ENCODE assay signal across 8 cellular contexts in the genomic region with DNA sequence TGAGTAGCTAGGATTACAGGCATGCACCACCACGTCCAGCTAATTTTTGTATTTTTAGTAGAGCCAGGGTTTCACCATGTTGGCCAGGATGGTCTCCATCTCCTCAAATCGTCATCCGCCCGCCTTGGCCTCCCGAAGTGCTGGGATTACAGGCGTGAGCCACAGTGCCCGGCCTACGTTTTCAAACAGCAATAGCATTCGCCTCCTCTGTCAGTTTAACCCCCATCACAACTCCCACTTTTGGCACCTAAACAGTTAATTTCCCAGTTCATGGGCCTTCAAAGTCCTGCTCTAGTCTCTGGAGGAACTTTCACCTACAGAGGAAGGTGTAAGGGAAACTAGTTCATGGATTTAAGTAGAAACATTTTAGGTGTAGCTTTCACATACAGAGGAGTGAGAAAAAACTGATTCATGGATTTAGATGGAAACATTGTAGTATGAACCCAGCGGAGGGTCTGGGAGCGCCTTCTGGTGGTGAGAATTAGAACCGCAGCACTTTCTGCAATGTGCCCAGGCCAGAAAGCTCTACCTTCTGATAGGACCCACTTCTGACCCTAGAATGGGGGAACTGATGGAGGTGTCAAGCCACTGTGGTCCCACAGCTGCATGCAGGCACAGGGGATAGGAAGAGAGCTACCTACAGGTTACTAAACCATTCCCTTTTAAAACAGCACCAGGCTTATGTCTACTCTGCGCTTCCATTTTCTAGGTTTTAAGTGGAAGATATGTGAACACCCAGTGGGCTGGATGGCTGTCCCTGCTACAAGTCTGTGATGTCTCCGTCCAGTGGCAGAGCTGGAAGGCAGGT. TPM values are rescaled to one million over a fixed set of nuclear protein-coding genes. Genes with fewer than 3 reads are reported as not detected.
DNase-seq lines count a peak whose midpoint lies in the region; ATAC-seq and TF ChIP-seq lines count a peak whose summit lies in the region.

No MANE protein-coding gene starts in this region.

- H3K79me2 ChIP-seq in osteoblast (ENCODE audit: insufficient read depth, low read length), result no peaks in the 10 kb centered on the region

- in situ Hi-C loops in Caki2 (cut with HindIII; ENCODE audit: low pct_unique_long_range_greater_than_20kb, low sequenced_read_pairs), result no loop called here

- H3K36me3 ChIP-seq in osteoblast (ENCODE audit: insufficient read depth, low read length), result no peaks in the 10 kb centered on the region
- H3K36me3 ChIP-seq in thyroid gland, result no peaks in the 10 kb centered on the region

- no peak overlapping the region for H3K27ac ChIP-seq in osteoblast (ENCODE audit: low read depth, low read length)
- H3K27ac ChIP-seq in thyroid gland, result no peak overlapping the region

- DNase-seq in Caki2 (ENCODE audit: low read depth) (peak; percentile 46), HuH-7.5 (ENCODE audit: low spot score) (peak; percentile 65), RPMI8226 (peak; percentile 75), fibroblast of villous mesenchyme (ENCODE audit: low read depth) (peak; percentile 63), osteoblast (ENCODE audit: insufficient read length, low spot score, missing footprints) (peak; percentile 92), thyroid gland (peak; percentile 72 to 73)
- DNase-seq in activated T-helper 1 cell treated with anti-CD3 and anti-CD28 coated beads, Interleukin-2, amount 50 U/mL, for 16 hours (ENCODE audit: low read depth in 1 of 2, low spot score in 1 of 2), result peak; percentile 51 to 60

- no peaks in the 10 kb centered on the region for H4K20me1 ChIP-seq in osteoblast (ENCODE audit: insufficient read depth, low read length)

- TF ChIP-seq POLR2A in thyroid gland (IDR thresholded peaks at IDR 0.05), result no peak

- intact Hi-C loops in thyroid gland (cut with DNase I), result no loop called here

- no peak overlapping the region for H3K4me2 ChIP-seq in osteoblast (ENCODE audit: insufficient read depth, low read length)

- H3K4me3 ChIP-seq in fibroblast of villous mesenchyme (ENCODE audit: low read depth, low read length) (no peak overlapping the region), osteoblast (ENCODE audit: insufficient read depth, low read length) (no peak overlapping the region), thyroid gland (replicated peaks in 1 of 3) (no peak overlapping the region)

- H3K9me3 ChIP-seq in osteoblast (ENCODE audit: low read depth, low read length), result no peaks in the 10 kb centered on the region
- H3K9me3 ChIP-seq in thyroid gland, result no peaks in the 10 kb centered on the region

- peak; percentile 97 for TF ChIP-seq CTCF in fibroblast of villous mesenchyme (IDR thresholded peaks at IDR 0.05; ENCODE audit: insufficient read depth, low read depth, low read length)
- TF ChIP-seq CTCF in osteoblast (IDR thresholded peaks at IDR 0.05; ENCODE audit: extremely low read depth, low read depth, low read length), result peak; percentile 99
- peak; percentile 78 to 94 (median 88) for TF ChIP-seq CTCF in thyroid gland (IDR thresholded peaks at IDR 0.05)

- H3K4me1 ChIP-seq in osteoblast (ENCODE audit: insufficient read depth, low read length), result peaks cover 22% of the 10 kb centered on the region
- peaks cover 0 to 24% of the 10 kb centered on the region in 2 donors for H3K4me1 ChIP-seq in thyroid gland

- no peak overlapping the region for H2AFZ ChIP-seq in osteoblast (ENCODE audit: low read length)

- 56 to 60% methylated on average over 13 to 14 of the region's 14 CpGs for WGBS in thyroid gland, 2 donors

- ATAC-seq in GM21786 (IDR thresholded peaks at IDR 0.05; ENCODE audit: unreplicated experiment), result no peak

- H3K27me3 ChIP-seq in osteoblast (ENCODE audit: insufficient read depth, low read length), result no peaks in the 10 kb centered on the region
- H3K27me3 ChIP-seq in thyroid gland, result no peaks in the 10 kb centered on the region

RNA-seq across cellular contexts. Expression of a gene that starts 12.0 kb away (rescaled TPM):
- total RNA-seq in Caki2 (2014; rRNA removed; shearing (Covaris generic); ENCODE audit: low replicate concordance), result not detected in 2 replicates
- total RNA-seq in fibroblast of villous mesenchyme, result 2.9 and 6.0 TPM in 2 replicates
- under 0.01 TPM in 1 of 2 replicates, not detected in the other for total RNA-seq in osteoblast
- 1 to 10 TPM in 3 of 4 donors, not detected in 1; 1.1 to 1.9 (median 1.4) TPM for total RNA-seq in thyroid gland
